Comparison of ENCODE assay signal across 2 cellular contexts in genomic region chr5:28284788-28285187, GRCh38.
TF ChIP-seq lines count a peak whose summit lies in the region.

No MANE protein-coding gene starts in this region.

TF ChIP-seq in A549, 52 proteins besides CTCF, POLR2A, EP300 and RAD21 (continued from another document):
- no peak for TF ChIP-seq CEBPB (IDR thresholded peaks at IDR 0.05)

TF ChIP-seq in IMR-90, 13 proteins besides CTCF, POLR2A, EP300 and RAD21 (continued from another document):
- TF ChIP-seq ELK1 (IDR thresholded peaks at IDR 0.05; ENCODE audit: borderline replicate concordance, low read depth, low read length): no peak
- TF ChIP-seq RCOR1 (IDR thresholded peaks at IDR 0.05; ENCODE audit: insufficient replicate concordance, low read length): no peak
- TF ChIP-seq SMC3 (IDR thresholded peaks at IDR 0.05; ENCODE audit: low read depth, low read length): no peak
- no peak for TF ChIP-seq BHLHE40 (IDR thresholded peaks at IDR 0.05; ENCODE audit: low read depth, low read length)
- peak; percentile 29; the same call in 1 of the 2 replicates for TF ChIP-seq MAFK (IDR thresholded peaks at IDR 0.05; ENCODE audit: low read depth, low read length)
